ENCODE assay signal across 2 cellular contexts in the genomic region with DNA sequence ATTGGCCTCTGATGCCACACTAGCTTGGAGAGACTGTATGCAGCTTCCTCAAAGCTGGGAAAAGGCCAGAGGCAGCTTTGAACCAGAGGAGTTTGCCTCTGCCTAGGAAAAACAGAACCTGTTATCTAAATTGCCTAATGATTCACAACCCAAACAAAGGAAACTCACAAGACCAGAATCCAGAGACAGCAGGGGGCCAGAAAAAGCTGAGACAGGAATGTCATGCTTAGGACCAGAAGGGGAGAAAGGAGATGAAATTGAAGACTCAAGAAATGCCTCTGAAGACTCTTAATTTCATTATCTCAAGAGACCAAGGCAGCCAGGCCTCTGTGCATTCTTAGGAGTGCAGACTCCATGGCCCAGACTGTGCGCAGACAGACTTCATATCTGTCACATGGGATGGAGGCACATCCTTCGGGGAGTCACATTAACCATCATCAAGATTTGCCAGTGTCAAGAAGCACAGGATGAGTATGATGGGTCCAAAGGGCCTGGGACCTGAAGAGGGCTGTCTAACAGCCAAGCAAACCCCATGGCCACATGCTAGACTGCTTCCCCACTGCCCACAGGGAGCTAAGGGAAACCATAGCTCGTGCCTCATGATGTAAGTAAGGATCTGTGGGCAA.
TF ChIP-seq lines count a peak whose summit lies in the region.

No MANE protein-coding gene starts in this region.

TF ChIP-seq in IMR-90, 13 proteins besides CTCF, POLR2A, EP300 and RAD21:
- TF ChIP-seq SMC3 (IDR thresholded peaks at IDR 0.05; ENCODE audit: low read depth, low read length) (0 out of 2 replicates have a peak, but pooled peaks have one; percentile 1), MAZ (IDR thresholded peaks at IDR 0.05; ENCODE audit: borderline replicate concordance, low read depth, low read length) (no peak), BHLHE40 (IDR thresholded peaks at IDR 0.05; ENCODE audit: low read depth, low read length) (peak; percentile 80), CEBPB (IDR thresholded peaks at IDR 0.05; ENCODE audit: low read depth, low read length) (peak; percentile 51), MAFK (IDR thresholded peaks at IDR 0.05; ENCODE audit: low read depth, low read length) (peak; percentile 34; the same call in 1 of the 2 replicates), RFX5 (IDR thresholded peaks at IDR 0.05; ENCODE audit: low read depth, low read length) (no peak), MXI1 (IDR thresholded peaks at IDR 0.05; ENCODE audit: borderline replicate concordance, low read depth, low read length) (no peak)

TF ChIP-seq in K562, 482 proteins besides CTCF, POLR2A, EP300 and RAD21:
- TF ChIP-seq FOSL1 (tag; conservative IDR thresholded peaks at IDR 0.05) (peak; percentile 50), KLF10 (CRISPR knock-in tag; IDR thresholded peaks at IDR 0.05) (no peak)
